In the genomic region with DNA sequence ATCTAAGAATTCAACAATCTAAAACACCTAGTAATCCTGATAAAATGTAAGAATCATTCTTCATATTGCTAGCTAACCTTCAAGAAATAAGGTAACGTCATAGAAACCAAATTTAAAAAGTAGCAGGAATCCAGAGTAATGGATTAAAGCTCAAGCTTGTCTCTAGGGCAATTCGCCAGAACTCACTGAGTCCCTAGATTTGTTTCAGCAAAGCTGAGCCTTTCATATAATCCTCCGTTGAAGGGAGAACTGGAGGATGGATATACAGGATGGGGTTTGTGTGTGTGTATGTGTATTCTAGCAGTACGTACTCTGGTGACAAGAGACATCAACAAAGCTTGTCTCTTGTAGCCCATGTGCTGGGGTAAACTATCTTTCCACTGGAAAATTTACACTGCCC, we compare ENCODE assay signal across 1 cellular context.
TF ChIP-seq lines count a peak whose summit lies in the region.

No MANE protein-coding gene starts in this region.

TF ChIP-seq in GM23338, 12 proteins besides CTCF, POLR2A, EP300 and RAD21 (continued from another document):
- TF ChIP-seq REST (IDR thresholded peaks at IDR 0.05; ENCODE audit: unreplicated experiment) (no peak), STAT1 (IDR thresholded peaks at IDR 0.05; ENCODE audit: unreplicated experiment) (no peak), ZNF331 (CRISPR knock-in tag; IDR thresholded peaks at IDR 0.05; ENCODE audit: low read depth) (no peak), ZNF114 (CRISPR knock-in tag; IDR thresholded peaks at IDR 0.05) (no peak), EZH2 (IDR thresholded peaks at IDR 0.05; ENCODE audit: low read depth, unreplicated experiment) (no peak), JUNB (IDR thresholded peaks at IDR 0.05; ENCODE audit: unreplicated experiment) (no peak), CREB1 (CRISPR knock-in tag; IDR thresholded peaks at IDR 0.05; ENCODE audit: low read depth) (no peak), ETS1 (IDR thresholded peaks at IDR 0.05) (no peak), EZH2phosphoT487 (IDR thresholded peaks at IDR 0.05; ENCODE audit: unreplicated experiment) (no peak)
